In the genomic region with DNA sequence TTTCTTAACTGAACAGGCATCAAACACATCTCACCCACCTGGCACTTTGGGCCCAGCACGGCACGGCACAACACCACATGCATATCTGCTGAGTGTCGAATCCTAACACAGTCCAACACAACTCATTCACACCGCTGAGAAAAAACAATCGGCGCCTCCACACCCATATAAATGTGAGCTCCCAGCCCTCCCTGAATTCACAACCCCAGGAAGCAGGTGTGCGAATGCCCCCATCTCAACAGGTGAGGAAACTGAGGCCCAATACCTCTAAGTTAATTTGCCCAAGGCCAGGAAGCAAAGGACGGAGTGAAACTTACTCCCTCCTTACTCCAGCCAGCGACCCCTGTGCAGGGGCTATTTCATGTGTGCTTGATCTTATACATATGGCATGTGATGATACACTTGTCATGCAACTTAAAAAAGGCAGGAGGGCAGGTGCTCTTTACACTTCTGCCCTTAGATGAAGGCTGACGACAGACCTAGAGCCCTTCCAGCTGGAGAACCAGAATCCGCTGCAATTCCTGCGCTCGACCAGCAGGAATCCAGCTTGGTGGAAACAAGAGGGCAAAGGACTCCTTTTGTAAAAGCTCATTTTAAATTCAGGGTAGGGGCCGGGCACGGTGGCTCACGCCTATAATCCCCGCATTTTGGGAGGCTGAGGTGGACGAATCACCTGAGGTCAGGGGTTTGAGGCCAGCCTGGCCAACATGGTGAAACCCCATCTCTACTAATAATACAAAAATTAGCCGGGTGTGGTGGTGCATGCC, we compare ENCODE assay signal across 1 cellular context.
TF ChIP-seq lines count a peak whose summit lies in the region.

No MANE protein-coding gene starts in this region.

TF ChIP-seq in GM23338, 12 proteins besides CTCF, POLR2A, EP300 and RAD21 (continued from another document):
- TF ChIP-seq ZNF462 (CRISPR knock-in tag; IDR thresholded peaks at IDR 0.05) (no peak), EZH2 (IDR thresholded peaks at IDR 0.05; ENCODE audit: low read depth, unreplicated experiment) (no peak), ZNF331 (CRISPR knock-in tag; IDR thresholded peaks at IDR 0.05; ENCODE audit: low read depth) (no peak), CREB1 (CRISPR knock-in tag; IDR thresholded peaks at IDR 0.05; ENCODE audit: low read depth) (no peak), STAT1 (IDR thresholded peaks at IDR 0.05; ENCODE audit: unreplicated experiment) (no peak), EZH2phosphoT487 (IDR thresholded peaks at IDR 0.05; ENCODE audit: unreplicated experiment) (no peak), ZNF114 (CRISPR knock-in tag; IDR thresholded peaks at IDR 0.05) (no peak), NANOG (IDR thresholded peaks at IDR 0.05; ENCODE audit: borderline replicate concordance) (no peak)
- TF ChIP-seq, protein P1, sequence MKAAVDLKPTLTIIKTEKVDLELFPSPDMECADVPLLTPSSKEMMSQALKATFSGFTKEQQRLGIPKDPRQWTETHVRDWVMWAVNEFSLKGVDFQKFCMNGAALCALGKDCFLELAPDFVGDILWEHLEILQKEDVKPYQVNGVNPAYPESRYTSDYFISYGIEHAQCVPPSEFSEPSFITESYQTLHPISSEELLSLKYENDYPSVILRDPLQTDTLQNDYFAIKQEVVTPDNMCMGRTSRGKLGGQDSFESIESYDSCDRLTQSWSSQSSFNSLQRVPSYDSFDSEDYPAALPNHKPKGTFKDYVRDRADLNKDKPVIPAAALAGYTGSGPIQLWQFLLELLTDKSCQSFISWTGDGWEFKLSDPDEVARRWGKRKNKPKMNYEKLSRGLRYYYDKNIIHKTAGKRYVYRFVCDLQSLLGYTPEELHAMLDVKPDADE (IDR thresholded peaks at IDR 0.05) = no peak
